In the genomic region with DNA sequence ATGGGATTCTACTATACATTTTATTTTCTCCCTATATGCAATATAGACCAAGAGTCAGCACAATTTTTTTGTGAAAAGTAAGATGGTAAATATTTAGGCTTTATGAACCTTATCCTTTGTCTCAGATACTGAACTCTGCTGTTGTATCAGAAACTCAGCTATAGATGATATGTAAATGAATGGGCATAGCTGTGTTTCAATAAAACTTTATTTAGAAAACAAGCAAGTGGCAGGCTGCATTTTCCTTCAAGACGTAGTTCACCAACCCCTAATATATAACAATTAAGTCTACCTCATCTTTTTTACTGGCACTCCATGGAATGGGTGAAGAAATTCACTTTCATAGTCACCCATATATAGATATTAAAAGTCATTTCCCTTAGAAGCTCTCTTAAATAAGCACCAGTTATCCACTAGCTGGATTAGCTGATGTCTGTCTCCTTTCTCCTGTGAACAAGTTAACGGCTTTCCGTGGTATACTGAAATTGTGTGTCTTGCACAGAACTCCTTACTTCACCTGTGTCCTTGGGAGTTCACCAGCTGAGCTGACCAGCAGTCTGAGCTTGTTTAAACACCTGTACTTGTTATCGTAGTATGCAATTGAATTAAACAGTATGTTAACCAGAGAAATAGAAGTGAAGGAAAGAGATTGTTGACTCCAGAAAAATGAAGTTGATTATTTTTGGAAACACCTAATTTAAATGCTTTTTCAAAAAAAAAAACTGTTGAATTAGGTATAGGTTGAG, we compare ENCODE assay signal across 9 cellular contexts.
"Had no signal": no experiment of that assay in that cellular context is flagged by ENCODE, and none has a peak within 500 bp of the region (broad histone marks: within the 10 kb centered on the region; RNA-seq: fewer than 3 reads in every experiment).

No MANE protein-coding gene starts in this region.

- H3K27ac ChIP-seq: GM23248, KMS-11 had no signal

- DNase-seq: GM23248, GOT3, H7, HCEC 1CT, IMR-90, Karpas-422, KBM-7 had no signal

- H2AFZ ChIP-seq: GM23248 had no signal

- FAIRE-seq: HTR-8/SVneo had no signal

- H3K4me2 ChIP-seq: KMS-11 had no signal

- H3K9ac ChIP-seq: GM23248, KMS-11 had no signal

- H3K4me3 ChIP-seq: GM23248 had no signal
